Comparison of ENCODE assay signal across 8 cellular contexts in genomic region chr18:55323051-55323994, GRCh38.
DNase-seq lines count a peak whose midpoint lies in the region; ATAC-seq, FAIRE-seq and TF ChIP-seq lines count a peak whose summit lies in the region.

No MANE protein-coding gene starts in this region.

- DNase-seq in BE2C (no peak), MG63 (peak; percentile 11), mammary epithelial cell (no peak), naive B cell (no peak), T-helper 1 cell (no peak), urothelium cell line (ENCODE audit: low spot score) (no peak), HuH-7.5 (ENCODE audit: low spot score) (no peak)

- CTCF ChIA-PET in mammary epithelial cell (lab: Charles Lee; ENCODE audit: low non-redundant PET) = interaction anchor here (0.8 kb wide), 1 partner anchor 801 kb away, joined by 3 read pairs; no protein-coding TSS in a partner anchor

- H3K4me1 ChIP-seq in BE2C = peaks cover 9% of the 10 kb centered on the region; the same call in 1 of the 2 replicates
- H3K4me1 ChIP-seq in mammary epithelial cell (ENCODE audit: insufficient read depth, low read length) = peaks cover 24% of the 10 kb centered on the region

- no peak for ATAC-seq in naive B cell (ENCODE audit: low read depth in 2 of 2)
- ATAC-seq in esophagus mucosa = no peak

- no peaks in the 10 kb centered on the region for H3K27me3 Mint-ChIP-seq in naive B cell

- no peaks in the 10 kb centered on the region for H3K9me3 ChIP-seq in BE2C
- H3K9me3 ChIP-seq in MG63 = no peaks in the 10 kb centered on the region
- H3K9me3 ChIP-seq in mammary epithelial cell (replicated peaks; ENCODE audit: insufficient read depth, low read length) = no peaks in the 10 kb centered on the region

- H3K27me3 ChIP-seq in BE2C = no peaks in the 10 kb centered on the region
- no peaks in the 10 kb centered on the region for H3K27me3 ChIP-seq in MG63
- no peaks in the 10 kb centered on the region for H3K27me3 ChIP-seq in mammary epithelial cell (ENCODE audit: insufficient read depth, low read length)

- no TSS peak for BruUV-seq in mammary epithelial cell (replicated peaks; lab: Mats Ljungman, UMichigan)

- no peak for FAIRE-seq in urothelium cell line (lab: Jason Lieb, UNC)

- H2AFZ ChIP-seq in mammary epithelial cell (ENCODE audit: low read depth, low read length) = peak overlapping the region; percentile 75

- peak overlapping the region; percentile 34 to 96 (median 90) for H3K27ac Mint-ChIP-seq in naive B cell

- no peaks in the 10 kb centered on the region for H3K9me3 Mint-ChIP-seq in naive B cell

- peak overlapping the region; percentile 0 for H3K9ac ChIP-seq in mammary epithelial cell (ENCODE audit: insufficient read depth, low read length)

- no peaks in the 10 kb centered on the region for H4K20me1 ChIP-seq in mammary epithelial cell (ENCODE audit: insufficient read depth, low read length)

- dilution Hi-C loops in mammary epithelial cell (cut with HindIII; ENCODE audit: low sequenced_read_pairs) = no loop called here

- H3K4me2 ChIP-seq in mammary epithelial cell (ENCODE audit: insufficient read depth, low read depth, low read length) = peak overlapping the region; percentile 99

- H3K4me3 ChIP-seq in BE2C (ENCODE audit: low read depth, low read length) (peak overlapping the region; percentile 54), MG63 (peak overlapping the region; percentile 55), mammary epithelial cell (replicated peaks in 1 of 3; ENCODE audit: insufficient read depth in 1 of 3, low read depth in 2 of 3, low read length in 3 of 3) (peak overlapping the region in 1 of 3 experiments; percentile 90)

- H3K4me1 Mint-ChIP-seq in naive B cell = peaks cover 45 to 62% (median 55%) of the 10 kb centered on the region in 3 donors

- H3K27ac ChIP-seq in mammary epithelial cell (ENCODE audit: insufficient read depth, low read depth, low read length) = no peak overlapping the region

- in situ Hi-C loops in mammary epithelial cell (cut with MboI; ENCODE audit: low sequenced_read_pairs in 2 of 2) = no loop called here

- peak overlapping the region; percentile 95 to 98 (median 98) for H3K4me3 Mint-ChIP-seq in naive B cell

- 30% methylated on average over 9 of the region's 10 CpGs for WGBS in mammary epithelial cell (ENCODE audit: low coverage, missing lambda C conversion rate)

- intact Hi-C loops in mammary epithelial cell (cut with micrococcal nuclease) = loop anchor here (5.0 kb wide), 1 partner anchor 226 kb away; no protein-coding TSS in a partner anchor

- no peak for TF ChIP-seq CTCF in BE2C (IDR thresholded peaks at IDR 0.05; ENCODE audit: low read depth, low read length)
- no peak for TF ChIP-seq CTCF in mammary epithelial cell (conservative IDR thresholded peaks at IDR 0.05 in 1 of 2, IDR thresholded peaks at IDR 0.05 in 1 of 2; ENCODE audit: extremely low read depth in 1 of 2, insufficient read depth in 1 of 2, low read depth in 1 of 2, low read length in 2 of 2)

- H3K36me3 ChIP-seq in BE2C = no peaks in the 10 kb centered on the region
- H3K36me3 ChIP-seq in MG63 = no peaks in the 10 kb centered on the region
- no peaks in the 10 kb centered on the region for H3K36me3 ChIP-seq in mammary epithelial cell (ENCODE audit: insufficient read depth, low read length)

- H3K79me2 ChIP-seq in mammary epithelial cell (ENCODE audit: insufficient read depth, low read length) = no peaks in the 10 kb centered on the region

- peaks cover 4 to 14% of the 10 kb centered on the region in 2 donors for H3K36me3 Mint-ChIP-seq in naive B cell
